15 cellular contexts compared by ENCODE assay signal in the genomic region with DNA sequence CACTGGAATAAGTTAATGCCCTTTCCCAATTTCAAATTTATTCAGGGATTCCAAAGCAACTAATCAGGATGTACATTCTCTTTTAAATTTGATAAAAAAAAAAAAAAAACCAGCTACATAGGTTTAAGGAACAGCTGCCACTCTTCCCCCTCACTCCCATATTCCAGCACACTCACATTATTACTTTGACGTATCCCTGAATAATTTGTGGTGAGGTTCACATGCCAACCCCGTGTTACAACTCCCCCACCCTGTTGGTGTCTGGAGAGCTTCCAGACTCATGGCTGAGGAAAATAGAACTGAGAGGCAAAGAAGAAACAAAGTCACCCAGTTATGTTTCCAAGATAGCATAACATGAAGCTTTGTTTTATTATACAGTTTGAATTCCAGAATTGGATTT.
DNase-seq lines count a peak whose midpoint lies in the region; ATAC-seq, FAIRE-seq and TF ChIP-seq lines count a peak whose summit lies in the region.
"Had no signal": no experiment of that assay in that cellular context is flagged by ENCODE, and none has a peak within 500 bp of the region (broad histone marks: within the 10 kb centered on the region; RNA-seq: fewer than 3 reads in every experiment).

No MANE protein-coding gene starts in this region.

- no peak for FAIRE-seq in bronchial epithelial cell (lab: Jason Lieb, UNC)
- FAIRE-seq in keratinocyte (lab: Jason Lieb, UNC): no peak
- no peak for FAIRE-seq in D721Med (lab: Jason Lieb, UNC)
- FAIRE-seq: A204.1, small intestine had no signal

- DNase-seq in AG04449 (ENCODE audit: low read depth, low spot score): peak; percentile 42
- DNase-seq in LHCN-M2 (ENCODE audit: low read depth): peak; percentile 93
- peak; percentile 46 for DNase-seq in bronchial epithelial cell (ENCODE audit: low read depth)
- DNase-seq in keratinocyte (ENCODE audit: low read depth, low spot score): peak; percentile 9
- DNase-seq in NCI-H82 treated with DMSO at 0.1 percent for 48 hours (lab: John Stamatoyannopoulos, UW; ENCODE audit: unreplicated experiment): no peak
- DNase-seq in D721Med (ENCODE audit: insufficient read length, low spot score): no peak
- no peak for DNase-seq in prostate gland (ENCODE audit: low spot score)
- DNase-seq: activated naive CD4-positive, alpha-beta T cell; lower lobe of right lung; small intestine; stomach; WERI-Rb-1 had no signal

- H3K9ac ChIP-seq in keratinocyte (ENCODE audit: control insufficient read depth, extremely low read depth, insufficient read depth, low read length): no peak overlapping the region
- H3K9ac ChIP-seq: neural progenitor cell had no signal

- no peaks in the 10 kb centered on the region for H3K9me1 ChIP-seq in keratinocyte (ENCODE audit: control insufficient read depth, extremely low read depth, insufficient read depth, low read length)

- intact Hi-C loops in prostate gland (cut with DNase I): no loop called here

- no peaks in the 10 kb centered on the region for H3K9me3 ChIP-seq in keratinocyte (ENCODE audit: control insufficient read depth, low read depth, low read length)
- no peaks in the 10 kb centered on the region for H3K9me3 ChIP-seq in prostate gland
- H3K9me3 ChIP-seq: lower lobe of right lung, stomach had no signal

- H3K4me2 ChIP-seq in keratinocyte (ENCODE audit: control insufficient read depth, extremely low read depth, insufficient read depth, low read depth, low read length): no peak overlapping the region
- H3K4me2 ChIP-seq: neural progenitor cell had no signal

- H3K27ac ChIP-seq in keratinocyte (ENCODE audit: control insufficient read depth, insufficient read depth, low read length) (no peak overlapping the region), prostate gland (no peak overlapping the region)
- H3K27ac ChIP-seq: lower lobe of right lung, neural progenitor cell, stomach, WERI-Rb-1 had no signal

- TF ChIP-seq POLR2A in prostate gland (IDR thresholded peaks at IDR 0.05): no peak

- dilution Hi-C loops in keratinocyte (cut with MboI; ENCODE audit: extremely low pct_ligation_motif_present, low sequenced_read_pairs): loop anchor here (25.0 kb wide), 1 partner anchor 558 kb away; no protein-coding TSS in a partner anchor

- no peak for TF ChIP-seq CTCF in AG04449 (IDR thresholded peaks at IDR 0.05; ENCODE audit: insufficient read depth, low read length, missing control alignments)
- no peak for TF ChIP-seq CTCF in bronchial epithelial cell (IDR thresholded peaks at IDR 0.05; ENCODE audit: insufficient read depth, low read length, severe bottlenecking)
- no peak for TF ChIP-seq CTCF in keratinocyte (optimal IDR thresholded peaks at IDR 0.05 in 1 of 3, IDR thresholded peaks at IDR 0.05 in 1 of 3, conservative IDR thresholded peaks at IDR 0.05 in 1 of 3; ENCODE audit: extremely low read depth in 1 of 3, insufficient read depth in 2 of 3, low read length in 3 of 3)
- no peak for TF ChIP-seq CTCF in D721Med (IDR thresholded peaks at IDR 0.05; ENCODE audit: insufficient read depth, missing control alignments)
- no peak for TF ChIP-seq CTCF in prostate gland (IDR thresholded peaks at IDR 0.05)

- no peak for ATAC-seq in GM18498 (IDR thresholded peaks at IDR 0.05; ENCODE audit: unreplicated experiment)

- H4K20me1 ChIP-seq in keratinocyte (ENCODE audit: control insufficient read depth, extremely low read depth, insufficient read depth, low read length): no peaks in the 10 kb centered on the region

- H3K79me2 ChIP-seq in keratinocyte (ENCODE audit: control insufficient read depth, insufficient read depth, low read length): no peaks in the 10 kb centered on the region

- 22% methylated on average over 2 of the region's 2 CpGs for WGBS in prostate gland

- H3K27me3 ChIP-seq in bronchial epithelial cell (ENCODE audit: control insufficient read depth, insufficient read depth, low read length) (no peaks in the 10 kb centered on the region), keratinocyte (ENCODE audit: control insufficient read depth, extremely low read depth, insufficient read depth, low read length) (no peaks in the 10 kb centered on the region), prostate gland (replicated peaks; ENCODE audit: insufficient read depth) (no peaks in the 10 kb centered on the region)
- H3K27me3 ChIP-seq: neural progenitor cell, stomach had no signal

- CTCF ChIA-PET in AG04449 (lab: Yijun Ruan, JAX): interaction anchor here (0.6 to 2.5 kb wide), 2 partner anchors 14 to 19 kb away, joined by 3 to 5 read pairs; no protein-coding TSS in a partner anchor

- POLR2A ChIA-PET in AG04449 (lab: Yijun Ruan, JAX): no interaction called here

- H3K4me1 ChIP-seq in keratinocyte (ENCODE audit: control insufficient read depth, extremely low read depth, insufficient read depth, low read length) (no peaks in the 10 kb centered on the region), prostate gland (replicated peaks) (no peaks in the 10 kb centered on the region)
- H3K4me1 ChIP-seq: neural progenitor cell, stomach had no signal

- H3K36me3 ChIP-seq in bronchial epithelial cell (ENCODE audit: control insufficient read depth, insufficient read depth, low read length): no peaks in the 10 kb centered on the region
- H3K36me3 ChIP-seq in keratinocyte (ENCODE audit: control insufficient read depth in 2 of 2, extremely low read depth in 1 of 2, insufficient read depth in 2 of 2, low read length in 2 of 2): no peaks in the 10 kb centered on the region
- no peaks in the 10 kb centered on the region for H3K36me3 ChIP-seq in prostate gland
- H3K36me3 ChIP-seq: lower lobe of right lung, neural progenitor cell, stomach, WERI-Rb-1 had no signal

- H3K4me3 ChIP-seq in AG04449 (ENCODE audit: low read depth, low read length) (no peak overlapping the region), bronchial epithelial cell (ENCODE audit: low read depth, low read length) (no peak overlapping the region), keratinocyte (ENCODE audit: control insufficient read depth in 2 of 3, extremely low read depth in 1 of 3, insufficient read depth in 2 of 3, low read depth in 1 of 3, low read length in 3 of 3) (no peak overlapping the region), prostate gland (no peak overlapping the region)
- H3K4me3 ChIP-seq: lower lobe of right lung, neural progenitor cell, stomach had no signal

- no peak overlapping the region for H2AFZ ChIP-seq in keratinocyte (ENCODE audit: control insufficient read depth, low read length)
- H2AFZ ChIP-seq: neural progenitor cell had no signal

Comparison
In these comparisons a context has a peak if more than half of its experiments do, and no peak if none do; other contexts are left out.
1. DNase-seq: peak in AG04449 (single experiment), LHCN-M2 (single experiment), bronchial epithelial cell (single experiment) and keratinocyte (single experiment); none in NCI-H82 treated with DMSO at 0.1 percent for 48 hours (single experiment), D721Med (single experiment) and prostate gland (single experiment).